In genomic region chr6:166862978-166863530, GRCh38 we compare ENCODE assay signal across 8 cellular contexts.
DNase-seq lines count a peak whose midpoint lies in the region; ATAC-seq and TF ChIP-seq lines count a peak whose summit lies in the region.

No MANE protein-coding gene starts in this region.

- H4K20me1 ChIP-seq in BLaER1 = peaks cover 6% of the 10 kb centered on the region; the same call in 1 of the 2 replicates

- peaks cover 3% of the 10 kb centered on the region for H3K4me1 Mint-ChIP-seq in activated naive CD8-positive, alpha-beta T cell treated with anti-CD3 and anti-CD28 coated beads for 36 hours

- H3K4me3 ChIP-seq in BLaER1 (peak overlapping the region; percentile 66), mucosa of descending colon (no peak overlapping the region)

- no peaks in the 10 kb centered on the region for H3K36me3 Mint-ChIP-seq in activated naive CD8-positive, alpha-beta T cell treated with anti-CD3 and anti-CD28 coated beads for 36 hours

- peak overlapping the region; percentile 99 for H3K4me2 ChIP-seq in BLaER1

- peak overlapping the region; percentile 69 for H3K4me3 Mint-ChIP-seq in activated naive CD8-positive, alpha-beta T cell treated with anti-CD3 and anti-CD28 coated beads for 36 hours

- DNase-seq in activated naive CD8-positive, alpha-beta T cell treated with anti-CD3 and anti-CD28 coated beads for 36 hours = no peak
- no peak for DNase-seq in mucosa of descending colon
- no peak for DNase-seq in NCI-H82 (lab: John Stamatoyannopoulos, UW)
- DNase-seq in globus pallidus (ENCODE audit: low spot score) = no peak
- no peak for DNase-seq in AML-193 (lab: John Stamatoyannopoulos, UW)
- no peak for DNase-seq in activated CD8-positive, alpha-beta memory T cell treated with anti-CD3 and anti-CD28 coated beads, Interleukin-2, amount 50 U/mL, for 48 hours

- H3K9me3 Mint-ChIP-seq in activated naive CD8-positive, alpha-beta T cell treated with anti-CD3 and anti-CD28 coated beads for 36 hours = no peaks in the 10 kb centered on the region

- H3K36me3 ChIP-seq in BLaER1 (no peaks in the 10 kb centered on the region), mucosa of descending colon (ENCODE audit: low read depth) (no peaks in the 10 kb centered on the region)

- ATAC-seq in GM21723 (IDR thresholded peaks at IDR 0.05; ENCODE audit: unreplicated experiment) (peak; percentile 45), mucosa of descending colon (peak; percentile 20)

- H3K27ac ChIP-seq in BLaER1 = no peak overlapping the region; the same call in 1 of the 2 replicates

- H3K27me3 ChIP-seq in BLaER1 = peaks cover 26% of the 10 kb centered on the region

- H3K9ac ChIP-seq in BLaER1 = peak overlapping the region; percentile 55

- intact Hi-C loops in mucosa of descending colon (cut with DNase I, micrococcal nuclease) = no loop called here

- peaks cover 20% of the 10 kb centered on the region for H3K27me3 Mint-ChIP-seq in activated naive CD8-positive, alpha-beta T cell treated with anti-CD3 and anti-CD28 coated beads for 36 hours

- no peak for TF ChIP-seq CTCF in mucosa of descending colon (IDR thresholded peaks at IDR 0.05)

- peaks cover 26% of the 10 kb centered on the region for H3K4me1 ChIP-seq in BLaER1
- peaks cover 5% of the 10 kb centered on the region for H3K4me1 ChIP-seq in mucosa of descending colon (ENCODE audit: low read depth)

- no peak overlapping the region for H3K27ac Mint-ChIP-seq in activated naive CD8-positive, alpha-beta T cell treated with anti-CD3 and anti-CD28 coated beads for 36 hours

- H3K9me3 ChIP-seq in BLaER1 (no peaks in the 10 kb centered on the region), mucosa of descending colon (no peaks in the 10 kb centered on the region)
